Comparison of ENCODE assay signal across 1 cellular context in the genomic region with DNA sequence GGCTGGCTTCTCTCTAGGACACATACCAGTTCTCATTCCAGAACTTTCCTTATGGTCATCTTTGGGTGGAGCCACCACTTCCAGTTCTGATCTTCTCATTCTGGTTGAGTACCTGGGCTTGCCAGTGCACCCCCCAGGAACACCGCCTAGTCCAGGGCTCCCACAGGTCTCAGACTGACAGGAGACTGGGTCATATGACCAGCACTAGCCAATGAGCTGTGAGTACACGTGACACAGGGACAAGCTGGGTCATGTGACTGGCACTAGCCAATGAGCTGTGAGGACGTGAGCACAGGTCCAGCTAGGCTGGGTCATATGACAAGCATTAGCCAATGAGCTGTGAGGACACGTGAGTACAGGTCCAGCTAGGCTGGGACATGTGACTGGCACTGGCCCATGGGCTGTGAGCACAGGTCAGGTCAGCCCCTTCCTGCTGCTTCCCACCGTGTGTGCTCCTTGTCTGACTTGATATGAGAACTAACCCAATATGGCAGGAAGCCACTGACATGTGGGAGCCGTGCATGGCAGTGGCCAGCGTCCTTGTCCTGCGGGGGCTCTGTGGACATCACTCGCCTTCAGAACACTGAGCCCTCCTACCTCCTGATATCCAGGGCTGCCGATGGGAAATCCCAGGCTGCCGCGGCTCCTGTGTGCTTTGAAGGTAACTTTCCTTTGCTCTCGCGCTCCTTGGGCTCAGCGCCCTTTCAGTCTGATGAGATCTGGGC.
A peak's percentile ranks its signal among the peaks of the same experiment; 100 is the strongest.
TF ChIP-seq lines count a peak whose summit lies in the region.

No MANE protein-coding gene starts in this region.

TF ChIP-seq in HepG2, 621 proteins besides CTCF, POLR2A, EP300 and RAD21 (continued from another document and continues in another):
- no peak for TF ChIP-seq ZNF782 (CRISPR knock-in tag; IDR thresholded peaks at IDR 0.05; ENCODE audit: borderline replicate concordance)
- TF ChIP-seq, protein P1, sequence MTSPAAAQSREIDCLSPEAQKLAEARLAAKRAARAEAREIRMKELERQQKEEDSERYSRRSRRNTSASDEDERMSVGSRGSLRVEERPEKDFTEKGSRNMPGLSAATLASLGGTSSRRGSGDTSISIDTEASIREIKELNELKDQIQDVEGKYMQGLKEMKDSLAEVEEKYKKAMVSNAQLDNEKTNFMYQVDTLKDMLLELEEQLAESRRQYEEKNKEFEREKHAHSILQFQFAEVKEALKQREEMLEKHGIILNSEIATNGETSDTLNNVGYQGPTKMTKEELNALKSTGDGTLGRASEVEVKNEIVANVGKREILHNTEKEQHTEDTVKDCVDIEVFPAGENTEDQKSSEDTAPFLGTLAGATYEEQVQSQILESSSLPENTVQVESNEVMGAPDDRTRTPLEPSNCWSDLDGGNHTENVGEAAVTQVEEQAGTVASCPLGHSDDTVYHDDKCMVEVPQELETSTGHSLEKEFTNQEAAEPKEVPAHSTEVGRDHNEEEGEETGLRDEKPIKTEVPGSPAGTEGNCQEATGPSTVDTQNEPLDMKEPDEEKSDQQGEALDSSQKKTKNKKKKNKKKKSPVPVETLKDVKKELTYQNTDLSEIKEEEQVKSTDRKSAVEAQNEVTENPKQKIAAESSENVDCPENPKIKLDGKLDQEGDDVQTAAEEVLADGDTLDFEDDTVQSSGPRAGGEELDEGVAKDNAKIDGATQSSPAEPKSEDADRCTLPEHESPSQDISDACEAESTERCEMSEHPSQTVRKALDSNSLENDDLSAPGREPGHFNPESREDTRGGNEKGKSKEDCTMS (CRISPR knock-in tag; conservative IDR thresholded peaks at IDR 0.05), result no peak
- TF ChIP-seq ZNF557 (CRISPR knock-in tag; IDR thresholded peaks at IDR 0.05), result no peak
- TF ChIP-seq, protein P2, sequence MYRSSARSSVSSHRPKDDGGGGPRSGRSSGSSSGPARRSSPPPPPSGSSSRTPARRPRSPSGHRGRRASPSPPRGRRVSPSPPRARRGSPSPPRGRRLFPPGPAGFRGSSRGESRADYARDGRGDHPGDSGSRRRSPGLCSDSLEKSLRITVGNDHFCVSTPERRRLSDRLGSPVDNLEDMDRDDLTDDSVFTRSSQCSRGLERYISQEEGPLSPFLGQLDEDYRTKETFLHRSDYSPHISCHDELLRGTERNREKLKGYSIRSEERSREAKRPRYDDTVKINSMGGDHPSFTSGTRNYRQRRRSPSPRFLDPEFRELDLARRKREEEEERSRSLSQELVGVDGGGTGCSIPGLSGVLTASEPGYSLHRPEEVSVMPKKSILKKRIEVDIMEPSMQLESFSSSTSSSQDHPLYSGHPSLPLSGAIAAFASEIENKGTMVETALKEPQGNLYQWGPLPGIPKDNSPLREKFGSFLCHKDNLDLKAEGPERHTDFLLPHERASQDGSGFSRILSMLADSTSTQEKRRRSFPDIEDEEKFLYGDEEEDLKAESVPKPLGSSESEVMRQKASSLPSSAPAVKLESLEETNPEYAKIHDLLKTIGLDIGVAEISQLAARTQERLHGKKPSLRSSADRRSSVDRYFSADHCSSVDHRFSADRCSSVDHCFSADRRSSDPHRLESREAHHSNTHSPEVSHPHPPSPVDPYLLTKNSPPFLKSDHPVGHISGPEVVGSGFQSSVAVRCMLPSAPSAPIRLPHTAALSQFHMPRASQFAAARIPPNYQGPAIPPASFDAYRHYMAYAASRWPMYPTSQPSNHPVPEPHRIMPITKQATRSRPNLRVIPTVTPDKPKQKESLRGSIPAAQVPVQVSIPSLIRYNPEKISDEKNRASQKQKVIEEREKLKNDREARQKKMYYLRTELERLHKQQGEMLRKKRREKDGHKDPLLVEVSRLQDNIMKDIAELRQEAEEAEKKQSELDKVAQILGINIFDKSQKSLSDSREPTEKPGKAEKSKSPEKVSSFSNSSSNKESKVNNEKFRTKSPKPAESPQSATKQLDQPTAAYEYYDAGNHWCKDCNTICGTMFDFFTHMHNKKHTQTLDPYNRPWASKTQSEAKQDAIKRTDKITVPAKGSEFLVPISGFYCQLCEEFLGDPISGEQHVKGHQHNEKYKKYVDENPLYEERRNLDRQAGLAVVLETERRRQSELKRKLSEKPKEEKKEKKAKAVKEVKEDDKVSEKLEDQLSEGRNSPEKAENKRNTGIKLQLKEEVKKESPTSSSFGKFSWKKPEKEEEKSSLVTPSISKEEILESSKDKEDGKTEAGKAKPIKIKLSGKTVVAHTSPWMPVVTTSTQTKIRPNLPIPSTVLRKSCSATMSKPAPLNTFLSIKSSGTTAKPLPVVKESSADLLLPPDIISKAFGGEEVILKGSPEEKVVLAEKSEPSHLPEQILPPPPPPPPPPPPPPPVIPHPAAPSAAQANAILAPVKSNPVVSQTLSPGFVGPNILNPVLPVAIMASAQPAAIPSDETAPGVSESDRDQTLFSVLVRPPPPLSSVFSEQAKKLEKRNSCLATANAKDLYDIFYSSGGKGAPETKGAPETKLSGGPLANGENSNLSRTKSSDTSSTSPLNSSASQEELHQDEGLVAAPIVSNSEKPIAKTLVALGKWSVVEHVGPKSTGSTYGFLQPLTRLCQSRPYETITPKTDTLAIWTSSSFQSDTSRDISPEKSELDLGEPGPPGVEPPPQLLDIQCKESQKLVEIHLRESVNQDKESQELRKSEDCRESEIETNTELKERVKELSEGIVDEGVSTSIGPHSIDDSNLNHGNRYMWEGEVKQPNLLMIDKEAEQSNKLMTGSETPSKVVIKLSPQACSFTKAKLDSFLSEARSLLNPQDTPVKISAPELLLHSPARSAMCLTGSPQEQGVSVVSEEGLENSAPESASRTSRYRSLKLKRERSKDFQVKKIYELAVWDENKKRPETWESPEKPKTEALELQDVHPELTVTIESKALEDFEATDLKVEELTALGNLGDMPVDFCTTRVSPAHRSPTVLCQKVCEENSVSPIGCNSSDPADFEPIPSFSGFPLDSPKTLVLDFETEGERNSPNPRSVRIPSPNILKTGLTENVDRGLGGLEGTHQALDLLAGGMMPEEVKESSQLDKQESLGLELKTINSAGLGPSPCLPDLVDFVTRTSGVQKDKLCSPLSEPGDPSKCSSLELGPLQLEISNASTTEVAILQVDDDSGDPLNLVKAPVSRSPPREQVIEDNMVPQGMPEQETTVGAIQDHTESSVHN (CRISPR knock-in tag; IDR thresholded peaks at IDR 0.05), result 0 out of 2 replicates have a peak, but pooled peaks have one; percentile 61
- TF ChIP-seq, protein P3, sequence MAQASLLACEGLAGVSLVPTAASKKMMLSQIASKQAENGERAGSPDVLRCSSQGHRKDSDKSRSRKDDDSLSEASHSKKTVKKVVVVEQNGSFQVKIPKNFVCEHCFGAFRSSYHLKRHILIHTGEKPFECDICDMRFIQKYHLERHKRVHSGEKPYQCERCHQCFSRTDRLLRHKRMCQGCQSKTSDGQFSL (CRISPR knock-in tag; IDR thresholded peaks at IDR 0.05), result peak; percentile 85
- TF ChIP-seq, protein P4, sequence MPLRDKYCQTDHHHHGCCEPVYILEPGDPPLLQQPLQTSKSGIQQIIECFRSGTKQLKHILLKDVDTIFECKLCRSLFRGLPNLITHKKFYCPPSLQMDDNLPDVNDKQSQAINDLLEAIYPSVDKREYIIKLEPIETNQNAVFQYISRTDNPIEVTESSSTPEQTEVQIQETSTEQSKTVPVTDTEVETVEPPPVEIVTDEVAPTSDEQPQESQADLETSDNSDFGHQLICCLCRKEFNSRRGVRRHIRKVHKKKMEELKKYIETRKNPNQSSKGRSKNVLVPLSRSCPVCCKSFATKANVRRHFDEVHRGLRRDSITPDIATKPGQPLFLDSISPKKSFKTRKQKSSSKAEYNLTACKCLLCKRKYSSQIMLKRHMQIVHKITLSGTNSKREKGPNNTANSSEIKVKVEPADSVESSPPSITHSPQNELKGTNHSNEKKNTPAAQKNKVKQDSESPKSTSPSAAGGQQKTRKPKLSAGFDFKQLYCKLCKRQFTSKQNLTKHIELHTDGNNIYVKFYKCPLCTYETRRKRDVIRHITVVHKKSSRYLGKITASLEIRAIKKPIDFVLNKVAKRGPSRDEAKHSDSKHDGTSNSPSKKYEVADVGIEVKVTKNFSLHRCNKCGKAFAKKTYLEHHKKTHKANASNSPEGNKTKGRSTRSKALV (CRISPR knock-in tag; IDR thresholded peaks at IDR 0.05), result no peak
- TF ChIP-seq YY1 (IDR thresholded peaks at IDR 0.05; ENCODE audit: insufficient read depth, insufficient replicate concordance, low read depth, low read length), result peak; percentile 18
- TF ChIP-seq TEAD3 (CRISPR knock-in tag; optimal IDR thresholded peaks at IDR 0.05; ENCODE audit: borderline replicate concordance), result peak; percentile 44
- TF ChIP-seq ARNTL (CRISPR knock-in tag; IDR thresholded peaks at IDR 0.05), result peak; percentile 90
- TF ChIP-seq ZNF501 (CRISPR knock-in tag; IDR thresholded peaks at IDR 0.05), result no peak
- TF ChIP-seq NFYC (CRISPR knock-in tag; IDR thresholded peaks at IDR 0.05), result peak; percentile 100
- TF ChIP-seq HMG20A (CRISPR knock-in tag; IDR thresholded peaks at IDR 0.05; ENCODE audit: borderline replicate concordance), result no peak
- no peak for TF ChIP-seq NR2C2 (CRISPR knock-in tag; IDR thresholded peaks at IDR 0.05; ENCODE audit: borderline replicate concordance)
- peak; percentile 38; the same call in 1 of the 2 replicates for TF ChIP-seq KDM5B (CRISPR knock-in tag; IDR thresholded peaks at IDR 0.05; ENCODE audit: borderline replicate concordance)
- 0 out of 2 replicates have a peak, but pooled peaks have one; percentile 38 for TF ChIP-seq TAF1 (CRISPR knock-in tag; IDR thresholded peaks at IDR 0.05)
- no peak for TF ChIP-seq MAZ (IDR thresholded peaks at IDR 0.05; ENCODE audit: borderline replicate concordance, low read depth, low read length)
- no peak for TF ChIP-seq MAZ (CRISPR knock-in tag; IDR thresholded peaks at IDR 0.05; ENCODE audit: low read depth)
- TF ChIP-seq PAF1 (CRISPR knock-in tag; IDR thresholded peaks at IDR 0.05), result 0 out of 2 replicates have a peak, but pooled peaks have one; percentile 62
- no peak for TF ChIP-seq NKX3-1 (CRISPR knock-in tag; IDR thresholded peaks at IDR 0.05)
- no peak for TF ChIP-seq ZNF383 (CRISPR knock-in tag; IDR thresholded peaks at IDR 0.05; ENCODE audit: borderline replicate concordance)
- TF ChIP-seq FOXJ3 (CRISPR knock-in tag; IDR thresholded peaks at IDR 0.05; ENCODE audit: borderline replicate concordance), result no peak
- TF ChIP-seq, protein P5, sequence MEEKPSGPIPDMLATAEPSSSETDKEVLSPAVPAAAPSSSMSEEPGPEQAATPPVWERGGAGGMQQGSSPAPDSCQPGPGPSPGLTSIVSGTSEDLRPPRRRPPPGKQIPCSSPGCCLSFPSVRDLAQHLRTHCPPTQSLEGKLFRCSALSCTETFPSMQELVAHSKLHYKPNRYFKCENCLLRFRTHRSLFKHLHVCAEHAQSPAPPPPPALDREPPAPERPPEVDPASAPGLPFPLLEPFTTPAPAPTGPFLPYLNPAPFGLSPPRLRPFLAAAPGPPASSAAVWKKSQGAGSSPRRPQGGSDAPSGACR (CRISPR knock-in tag; IDR thresholded peaks at IDR 0.05), result no peak
- TF ChIP-seq RAD51 (IDR thresholded peaks at IDR 0.05; ENCODE audit: borderline replicate concordance), result peak; percentile 99
- peak; percentile 77 for TF ChIP-seq SPEN (CRISPR knock-in tag; IDR thresholded peaks at IDR 0.05; ENCODE audit: low read depth)
- TF ChIP-seq, protein P6, sequence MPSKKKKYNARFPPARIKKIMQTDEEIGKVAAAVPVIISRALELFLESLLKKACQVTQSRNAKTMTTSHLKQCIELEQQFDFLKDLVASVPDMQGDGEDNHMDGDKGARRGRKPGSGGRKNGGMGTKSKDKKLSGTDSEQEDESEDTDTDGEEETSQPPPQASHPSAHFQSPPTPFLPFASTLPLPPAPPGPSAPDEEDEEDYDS (CRISPR knock-in tag; IDR thresholded peaks at IDR 0.05), result peak; percentile 49; the same call in 1 of the 2 replicates
- TF ChIP-seq ELF1 (CRISPR knock-in tag; IDR thresholded peaks at IDR 0.05), result peak; percentile 35; the same call in 1 of the 2 replicates
- TF ChIP-seq SP1 (IDR thresholded peaks at IDR 0.05), result no peak
- TF ChIP-seq SP1 (CRISPR knock-in tag; IDR thresholded peaks at IDR 0.05), result 0 out of 2 replicates have a peak, but pooled peaks have one; percentile 24
- no peak for TF ChIP-seq ZNF615 (CRISPR knock-in tag; IDR thresholded peaks at IDR 0.05; ENCODE audit: borderline replicate concordance)
- no peak for TF ChIP-seq ZNF350 (CRISPR knock-in tag; IDR thresholded peaks at IDR 0.05; ENCODE audit: borderline replicate concordance, low read depth)
- TF ChIP-seq ZNF781 (CRISPR knock-in tag; IDR thresholded peaks at IDR 0.05; ENCODE audit: borderline replicate concordance, not compliant biosample characterization), result no peak
- TF ChIP-seq, protein P7, sequence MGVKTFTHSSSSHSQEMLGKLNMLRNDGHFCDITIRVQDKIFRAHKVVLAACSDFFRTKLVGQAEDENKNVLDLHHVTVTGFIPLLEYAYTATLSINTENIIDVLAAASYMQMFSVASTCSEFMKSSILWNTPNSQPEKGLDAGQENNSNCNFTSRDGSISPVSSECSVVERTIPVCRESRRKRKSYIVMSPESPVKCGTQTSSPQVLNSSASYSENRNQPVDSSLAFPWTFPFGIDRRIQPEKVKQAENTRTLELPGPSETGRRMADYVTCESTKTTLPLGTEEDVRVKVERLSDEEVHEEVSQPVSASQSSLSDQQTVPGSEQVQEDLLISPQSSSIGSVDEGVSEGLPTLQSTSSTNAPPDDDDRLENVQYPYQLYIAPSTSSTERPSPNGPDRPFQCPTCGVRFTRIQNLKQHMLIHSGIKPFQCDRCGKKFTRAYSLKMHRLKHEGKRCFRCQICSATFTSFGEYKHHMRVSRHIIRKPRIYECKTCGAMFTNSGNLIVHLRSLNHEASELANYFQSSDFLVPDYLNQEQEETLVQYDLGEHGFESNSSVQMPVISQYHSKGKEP (CRISPR knock-in tag; IDR thresholded peaks at IDR 0.05), result no peak
- TF ChIP-seq ELF3 (CRISPR knock-in tag; IDR thresholded peaks at IDR 0.05), result 0 out of 2 replicates have a peak, but pooled peaks have one; percentile 18
- TF ChIP-seq, protein P8, sequence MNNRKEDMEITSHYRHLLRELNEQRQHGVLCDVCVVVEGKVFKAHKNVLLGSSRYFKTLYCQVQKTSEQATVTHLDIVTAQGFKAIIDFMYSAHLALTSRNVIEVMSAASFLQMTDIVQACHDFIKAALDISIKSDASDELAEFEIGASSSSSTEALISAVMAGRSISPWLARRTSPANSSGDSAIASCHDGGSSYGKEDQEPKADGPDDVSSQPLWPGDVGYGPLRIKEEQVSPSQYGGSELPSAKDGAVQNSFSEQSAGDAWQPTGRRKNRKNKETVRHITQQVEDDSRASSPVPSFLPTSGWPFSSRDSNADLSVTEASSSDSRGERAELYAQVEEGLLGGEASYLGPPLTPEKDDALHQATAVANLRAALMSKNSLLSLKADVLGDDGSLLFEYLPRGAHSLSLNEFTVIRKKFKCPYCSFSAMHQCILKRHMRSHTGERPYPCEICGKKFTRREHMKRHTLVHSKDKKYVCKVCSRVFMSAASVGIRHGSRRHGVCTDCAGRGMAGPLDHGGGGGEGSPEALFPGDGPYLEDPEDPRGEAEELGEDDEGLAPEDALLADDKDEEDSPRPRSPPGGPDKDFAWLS (CRISPR knock-in tag; IDR thresholded peaks at IDR 0.05; ENCODE audit: borderline replicate concordance), result no peak
- TF ChIP-seq KDM3A (CRISPR knock-in tag; IDR thresholded peaks at IDR 0.05; ENCODE audit: low read depth), result no peak
- no peak for TF ChIP-seq ZNF883 (CRISPR knock-in tag; IDR thresholded peaks at IDR 0.05; ENCODE audit: not compliant biosample characterization)
- no peak for TF ChIP-seq HMGA1 (CRISPR knock-in tag; conservative IDR thresholded peaks at IDR 0.05)
- TF ChIP-seq FOXO1 (CRISPR knock-in tag; IDR thresholded peaks at IDR 0.05), result no peak
- TF ChIP-seq ARNT2 (CRISPR knock-in tag; IDR thresholded peaks at IDR 0.05; ENCODE audit: low read depth), result no peak
- no peak for TF ChIP-seq ZNF337 (CRISPR knock-in tag; IDR thresholded peaks at IDR 0.05; ENCODE audit: borderline replicate concordance, low read depth)
- no peak for TF ChIP-seq ASH2L (IDR thresholded peaks at IDR 0.05; ENCODE audit: insufficient read length, low read depth, low read length)
- peak; percentile 91 for TF ChIP-seq ZMYM4 (CRISPR knock-in tag; IDR thresholded peaks at IDR 0.05)
- 0 out of 2 replicates have a peak, but pooled peaks have one; percentile 44 for TF ChIP-seq ZNF343 (CRISPR knock-in tag; IDR thresholded peaks at IDR 0.05)
- TF ChIP-seq SALL2 (CRISPR knock-in tag; IDR thresholded peaks at IDR 0.05), result peak; percentile 45; the same call in 1 of the 2 replicates
